ENCODE assay signal across 16 cellular contexts in the genomic region with DNA sequence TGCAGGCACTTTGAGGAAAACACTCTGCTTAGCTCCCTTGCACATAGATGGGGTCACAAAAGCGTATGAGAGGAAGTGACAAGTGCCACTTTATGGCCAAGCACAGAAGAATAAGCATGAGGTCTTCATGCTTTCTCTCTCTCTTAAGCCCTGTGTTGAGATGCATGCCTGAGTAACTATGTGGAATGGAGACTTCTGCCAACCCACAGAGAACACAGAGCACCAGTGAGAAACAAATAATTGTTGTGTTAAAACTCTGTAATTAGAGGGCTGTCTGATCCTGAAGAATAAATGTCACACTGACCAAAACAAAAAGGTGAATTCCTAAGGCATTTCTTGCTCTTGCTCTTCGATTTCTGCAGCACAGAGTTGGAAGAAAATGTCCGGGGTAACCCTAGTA.
"Had no signal": no experiment of that assay in that cellular context is flagged by ENCODE, and none has a peak within 500 bp of the region (broad histone marks: within the 10 kb centered on the region; RNA-seq: fewer than 3 reads in every experiment).

No MANE protein-coding gene starts in this region.

- H3K4me1 ChIP-seq: spleen, transverse colon had no signal

- H3K36me3 ChIP-seq: brain microvascular endothelial cell, neutrophil, spleen, transverse colon had no signal

- H3K9me3 ChIP-seq: neutrophil had no signal

- H3K36me3 Mint-ChIP-seq: stimulated activated memory B cell treated with anti-CD40 and anti-IgM and Interleukin-4, amounts not matched to agents 10 μg/mL and 1 μg/mL and 100 μg/mL, for 72 hours; T-cell had no signal

- H3K27me3 ChIP-seq: brain microvascular endothelial cell, neutrophil, spleen, transverse colon had no signal

- H3K27ac Mint-ChIP-seq: activated CD8-positive, alpha-beta T cell treated with anti-CD3 and anti-CD28 coated beads, Interleukin-2, amount 10 ng/mL, durations not matched to agents 7 days and 5 days; stimulated activated memory B cell treated with anti-CD40 and anti-IgM and Interleukin-4, amounts not matched to agents 10 μg/mL and 1 μg/mL and 100 μg/mL, for 72 hours; T-cell had no signal

- H3K4me3 Mint-ChIP-seq: activated CD8-positive, alpha-beta T cell treated with anti-CD3 and anti-CD28 coated beads, Interleukin-2, amount 10 ng/mL, durations not matched to agents 7 days and 5 days; stimulated activated memory B cell treated with anti-CD40 and anti-IgM and Interleukin-4, amounts not matched to agents 10 μg/mL and 1 μg/mL and 100 μg/mL, for 72 hours; T-cell had no signal

- H3K4me1 Mint-ChIP-seq: stimulated activated memory B cell treated with anti-CD40 and anti-IgM and Interleukin-4, amounts not matched to agents 10 μg/mL and 1 μg/mL and 100 μg/mL, for 72 hours; T-cell had no signal

- H3K27me3 Mint-ChIP-seq: stimulated activated memory B cell treated with anti-CD40 and anti-IgM and Interleukin-4, amounts not matched to agents 10 μg/mL and 1 μg/mL and 100 μg/mL, for 72 hours had no signal

- H3K27ac ChIP-seq: brain microvascular endothelial cell, neutrophil, spleen, transverse colon, VCaP had no signal

- H3K4me3 ChIP-seq: spleen, transverse colon had no signal

- DNase-seq: activated CD4-positive, alpha-beta T cell treated with anti-CD3 and anti-CD28 coated beads for 4 hours; activated CD8-positive, alpha-beta memory T cell treated with anti-CD3 and anti-CD28 coated beads, Interleukin-2, amount 50 U/mL, for 48 hours; activated CD8-positive, alpha-beta T cell treated with anti-CD3 and anti-CD28 coated beads, Interleukin-2, amount 10 ng/mL, durations not matched to agents 7 days and 5 days; activated naive CD4-positive, alpha-beta T cell treated with Interleukin-2 at 50 U/mL for 16 hours; brain microvascular endothelial cell; cerebellar nuclear complex; dermis blood vessel endothelial cell; foreskin fibroblast; spleen; stimulated activated CD4-positive, alpha-beta T cell treated with anti-CD3 and anti-CD28 coated beads, Interleukin-1b, Interleukin-23, amount 100 ng/mL, for 48 hours; T-cell; T1000; transverse colon had no signal
